Comparison of ENCODE assay signal across 15 cellular contexts in genomic region chr9:33453999-33454660, GRCh38. TPM values are rescaled to one million over a fixed set of nuclear protein-coding genes. Genes with fewer than 3 reads are reported as not detected.
DNase-seq lines count a peak whose midpoint lies in the region; ATAC-seq and TF ChIP-seq lines count a peak whose summit lies in the region.
"Had no signal": no experiment of that assay in that cellular context is flagged by ENCODE, and none has a peak within 500 bp of the region (broad histone marks: within the 10 kb centered on the region; RNA-seq: fewer than 3 reads in every experiment).

No MANE protein-coding gene starts in this region.

- no peaks in the 10 kb centered on the region for H3K23me2 ChIP-seq in H9 (ENCODE audit: insufficient read length, low read depth, low read length, poor library complexity, severe bottlenecking)

- peaks cover 67% of the 10 kb centered on the region for H3K4me1 Mint-ChIP-seq in activated CD4-positive, alpha-beta T cell treated with anti-CD3 and anti-CD28 coated beads for 36 hours
- H3K4me1 Mint-ChIP-seq in T-cell, result peaks cover 66 to 74% (median 72%) of the 10 kb centered on the region in 3 donors
- H3K4me1 Mint-ChIP-seq in H9, result peaks cover 12 to 13% of the 10 kb centered on the region in 2 experiments

- no peak overlapping the region for H3T11ph ChIP-seq in H9 (ENCODE audit: low read length)

- H4K8ac ChIP-seq in H9 (replicated peaks; ENCODE audit: insufficient read length, low read depth, low read length), result no peak overlapping the region

- H2BK20ac ChIP-seq in H9 (ENCODE audit: low read depth, low read length, poor library complexity, severe bottlenecking), result no peak overlapping the region

- H3K14ac ChIP-seq in H9 (ENCODE audit: insufficient read depth, low read length), result no peak overlapping the region

- H3K4me3 Mint-ChIP-seq in activated CD4-positive, alpha-beta T cell treated with anti-CD3 and anti-CD28 coated beads for 36 hours, result no peak overlapping the region
- peak overlapping the region; percentile 6 to 75 (median 13) for H3K4me3 Mint-ChIP-seq in T-cell
- H3K4me3 Mint-ChIP-seq in H9, result no peak overlapping the region

- WGBS in right lobe of liver (ENCODE audit: insufficient coverage, low coverage, low lambda C conversion rate, missing lambda C conversion rate), result 71% methylated on average over 9 of the region's 11 CpGs
- no CpG with 5 or more reads among the region's 11 CpGs for WGBS in H9 (ENCODE audit: extremely low coverage, insufficient read length, low lambda C conversion rate)
- 84 to 94% (median 88%) methylated on average over 10 to 11 of the region's 11 CpGs for WGBS in adrenal gland, 4 donors

- H3K27ac ChIP-seq in right lobe of liver, result no peak overlapping the region
- H3K27ac ChIP-seq in H9 (ENCODE audit: insufficient read length, low read depth, low read length), result no peak overlapping the region
- no peak overlapping the region for H3K27ac ChIP-seq in adrenal gland
- H3K27ac ChIP-seq: cardiac muscle cell, SK-N-MC, tibial artery had no signal

- peak; percentile 3 for ATAC-seq in activated CD4-positive, alpha-beta T cell treated with anti-CD3 and anti-CD28 coated beads for 36 hours
- ATAC-seq in GM21529 (IDR thresholded peaks at IDR 0.05; ENCODE audit: unreplicated experiment) (peak; percentile 66), T-cell (replicated peaks in 1 of 4) (peak in 1 of 4 experiments; percentile 17), right lobe of liver (peak; percentile 42 to 86 (median 66))

- TF ChIP-seq POLR2A in right lobe of liver (IDR thresholded peaks at IDR 0.05), result no peak
- TF ChIP-seq POLR2A in adrenal gland (IDR thresholded peaks at IDR 0.05), result no peak

- H3K79me1 ChIP-seq in H9 (ENCODE audit: insufficient read depth, low read depth, low read length, poor library complexity, severe bottlenecking), result no peaks in the 10 kb centered on the region

- H3K36me3 Mint-ChIP-seq in activated CD4-positive, alpha-beta T cell treated with anti-CD3 and anti-CD28 coated beads for 36 hours (ENCODE audit: low read depth), result peaks cover 3% of the 10 kb centered on the region
- no peaks in the 10 kb centered on the region for H3K36me3 Mint-ChIP-seq in T-cell
- no peaks in the 10 kb centered on the region for H3K36me3 Mint-ChIP-seq in H9 (ENCODE audit: insufficient read depth in 1 of 3, low read depth in 3 of 3)

- H4K91ac ChIP-seq in H9 (ENCODE audit: insufficient read length, low read depth, low read length), result no peak overlapping the region

- H3K27me3 Mint-ChIP-seq in activated CD4-positive, alpha-beta T cell treated with anti-CD3 and anti-CD28 coated beads for 36 hours, result no peaks in the 10 kb centered on the region
- H3K27me3 Mint-ChIP-seq in T-cell (no peaks in the 10 kb centered on the region), H9 (ENCODE audit: low read depth) (peaks cover 7% of the 10 kb centered on the region)

- intact Hi-C loops in activated CD4-positive, alpha-beta T cell treated with anti-CD3 and anti-CD28 coated beads for 36 hours (cut with DNase I, micrococcal nuclease), result loop anchor here in 1 of 2 experiments (1.0 kb wide), 1 partner anchor 39 kb away; no protein-coding TSS in a partner anchor
- intact Hi-C loops in right lobe of liver (cut with DNase I), result no loop called here
- intact Hi-C loops in adrenal gland (cut with DNase I), result loop anchor here in 1 of 2 donors (10.0 kb wide), 1 partner anchor 79 kb away; no protein-coding TSS in a partner anchor

- H3K4me3 ChIP-seq in right lobe of liver (no peak overlapping the region), adrenal gland (no peak overlapping the region)
- H3K4me3 ChIP-seq: A549, cardiac muscle cell, SK-N-MC, tibial artery had no signal

- no peak overlapping the region for H3K56ac ChIP-seq in H9 (ENCODE audit: insufficient read length, low read depth, low read length)

- H3K36me3 ChIP-seq in right lobe of liver, result no peaks in the 10 kb centered on the region
- no peaks in the 10 kb centered on the region for H3K36me3 ChIP-seq in adrenal gland (replicated peaks in 1 of 2)
- H3K36me3 ChIP-seq: cardiac muscle cell, tibial artery had no signal

- no peak overlapping the region for H3K4ac ChIP-seq in H9 (ENCODE audit: low read depth, low read length)

- DNase-seq in activated CD4-positive, alpha-beta T cell treated with anti-CD3 and anti-CD28 coated beads for 36 hours, result peak; percentile 41
- DNase-seq in activated CD4-positive, alpha-beta T cell treated with anti-CD3 and anti-CD28 coated beads for 1 hour, result no peak
- DNase-seq in T-cell (peak in 1 of 34 experiments; percentile 17), right lobe of liver (no peak), H9 (no peak), adrenal gland (no peak)
- no peak for DNase-seq in stimulated activated CD4-positive, alpha-beta T cell treated with anti-CD3 and anti-CD28 coated beads, Interleukin-15, amount 100 ng/mL, for 24 hours
- DNase-seq: kidney, NCI-H2029, tibial artery had no signal

- H3K9me3 ChIP-seq in right lobe of liver (no peaks in the 10 kb centered on the region), H9 (ENCODE audit: control insufficient read depth, low read depth, low read length) (no peaks in the 10 kb centered on the region), adrenal gland (replicated peaks in 1 of 3) (no peaks in the 10 kb centered on the region)
- H3K9me3 ChIP-seq: A549, tibial artery had no signal

- H3K9me3 Mint-ChIP-seq in activated CD4-positive, alpha-beta T cell treated with anti-CD3 and anti-CD28 coated beads for 36 hours (ENCODE audit: low read depth), result no peaks in the 10 kb centered on the region
- no peaks in the 10 kb centered on the region for H3K9me3 Mint-ChIP-seq in T-cell
- no peaks in the 10 kb centered on the region for H3K9me3 Mint-ChIP-seq in H9

- CTCF ChIA-PET in activated CD4-positive, alpha-beta T cell treated with anti-CD3 and anti-CD28 coated beads for 36 hours (lab: Charles Lee), result interaction anchor here (0.6 to 5.6 kb wide), 10 partner anchors 8 to 167 kb away, joined by 3 to 45 read pairs (median 12); partner anchors contain the start of gene NOL6
- CTCF ChIA-PET in T-cell (lab: Charles Lee), result interaction anchor here (0.5 to 2.2 kb wide), 12 partner anchors 10 to 47 kb away, joined by 3 to 12 read pairs (median 3); partner anchors contain the start of gene NOL6 (in 1 of the 2)

- H3K23ac ChIP-seq in H9 (ENCODE audit: insufficient read length, low read depth, low read length), result no peak overlapping the region

- H2AK5ac ChIP-seq in H9 (ENCODE audit: insufficient read length, low read length), result no peak overlapping the region

- H2BK120ac ChIP-seq in H9 (ENCODE audit: low read depth, low read length, poor library complexity, severe bottlenecking), result no peak overlapping the region

- H3K9ac ChIP-seq in H9 (ENCODE audit: extremely low read depth, insufficient read length, low read length), result no peak overlapping the region

- H3K79me2 ChIP-seq in H9 (ENCODE audit: insufficient read depth, low read length), result no peaks in the 10 kb centered on the region

- H4K5ac ChIP-seq in H9 (ENCODE audit: insufficient read length, low read depth, low read length), result no peak overlapping the region

- no peak overlapping the region for H2BK15ac ChIP-seq in H9 (ENCODE audit: low read depth, low read length)

- no peak overlapping the region for H2BK12ac ChIP-seq in H9 (ENCODE audit: insufficient read length, low read depth, low read length)

- H3K18ac ChIP-seq in H9 (ENCODE audit: insufficient read length, low read depth, low read length), result no peak overlapping the region

- no peak overlapping the region for H2AFZ ChIP-seq in H9 (ENCODE audit: low read length)

- H3K4me1 ChIP-seq in right lobe of liver (peaks cover 0 to 15% (median 2%) of the 10 kb centered on the region in 4 donors), H9 (ENCODE audit: insufficient read depth, low read length) (no peaks in the 10 kb centered on the region), adrenal gland (replicated peaks in 1 of 2) (no peaks in the 10 kb centered on the region)

- no peaks in the 10 kb centered on the region for H4K20me1 ChIP-seq in H9 (ENCODE audit: control insufficient read depth, insufficient read depth, insufficient read length)

- TF ChIP-seq CTCF in right lobe of liver (IDR thresholded peaks at IDR 0.05) (no peak), H9 (conservative IDR thresholded peaks at IDR 0.05) (no peak), adrenal gland (IDR thresholded peaks at IDR 0.05) (no peak)

- H3K27ac Mint-ChIP-seq in activated CD4-positive, alpha-beta T cell treated with anti-CD3 and anti-CD28 coated beads for 36 hours, result peak overlapping the region; percentile 85
- H3K27ac Mint-ChIP-seq in T-cell (peak overlapping the region; percentile 89 to 90), H9 (no peak overlapping the region)

- no peak overlapping the region for H3K4me2 ChIP-seq in H9 (ENCODE audit: insufficient read depth, insufficient read length, low read length)

- no peak overlapping the region for H2BK5ac ChIP-seq in H9 (ENCODE audit: insufficient read length, low read length)

- H3K27me3 ChIP-seq in right lobe of liver, result no peaks in the 10 kb centered on the region
- H3K27me3 ChIP-seq in H9 (ENCODE audit: insufficient read depth, low read length), result no peaks in the 10 kb centered on the region
- H3K27me3 ChIP-seq in adrenal gland, result no peaks in the 10 kb centered on the region
- H3K27me3 ChIP-seq: cardiac muscle cell, tibial artery had no signal

- POLR2A ChIA-PET in activated CD4-positive, alpha-beta T cell treated with anti-CD3 and anti-CD28 coated beads for 36 hours (lab: Charles Lee), result interaction anchor here (1.3 to 1.4 kb wide), 2 partner anchors 20 to 164 kb away, joined by 3 to 11 read pairs; partner anchors contain the start of genes NFX1 and NOL6
- POLR2A ChIA-PET in T-cell (lab: Charles Lee), result interaction anchor here in 1 of 2 donors (1.9 kb wide), 1 partner anchor 20 kb away, joined by 4 read pairs; the partner anchor contains the start of gene NOL6

RNA-seq across cellular contexts. Expression of gene AQP3, which starts 6.7 kb away (rescaled TPM):
- 10 to 100 TPM in 1 of 2 experiments, 1 to 10 TPM in 1; 8.5 to 11.3 TPM for total RNA-seq in activated CD4-positive, alpha-beta T cell treated with anti-CD3 and anti-CD28 coated beads for 36 hours
- 100 to 1,000 TPM in 3 of 5 donors, 10 to 100 TPM in 2; 85.7 to 130 (median 111) TPM for total RNA-seq in T-cell
- 100 to 1,000 TPM in 3 of 6 experiments, 10 to 100 TPM in 3; 49.7 to 158 (median 109) TPM for total RNA-seq in right lobe of liver
- 1.6 TPM in 2 replicates for total RNA-seq in H9 (2021)
- total RNA-seq in adrenal gland, result 10 to 100 TPM in 2 of 8 donors, 1 to 10 TPM in 6; 1.2 to 11.5 (median 2.4) TPM
- polyA plus RNA-seq in adrenal gland, result 1 to 10 TPM in 1 of 3 donors, under 1 TPM in 2; 0.88 to 2.5 (median 0.94) TPM

RNA-seq across cellular contexts. Expression of gene NOL6, which starts 19.6 kb away (rescaled TPM):
- total RNA-seq in activated CD4-positive, alpha-beta T cell treated with anti-CD3 and anti-CD28 coated beads for 36 hours, result 10 to 100 TPM; 39.0 to 39.4 TPM
- total RNA-seq in T-cell, result 10 to 100 TPM; 35.1 to 57.6 (median 47.1) TPM
- total RNA-seq in right lobe of liver, result 10 to 100 TPM; 12.3 to 26.1 (median 15.4) TPM
- 64.4 and 66.3 TPM in 2 replicates for total RNA-seq in H9 (2021)
- total RNA-seq in adrenal gland, result 10 to 100 TPM; 17.5 to 45.7 (median 25.4) TPM
- 10 to 100 TPM; 36.9 to 45.1 (median 44.0) TPM for polyA plus RNA-seq in adrenal gland

RNA-seq across cellular contexts. Expression of gene AQP7, which starts 51.8 kb away (rescaled TPM):
- not detected for total RNA-seq in activated CD4-positive, alpha-beta T cell treated with anti-CD3 and anti-CD28 coated beads for 36 hours
- total RNA-seq in T-cell, result 1 to 10 TPM in 1 of 5 donors, under 1 TPM in 4; 0.20 to 1.4 (median 0.44) TPM
- total RNA-seq in right lobe of liver, result 10 to 100 TPM; 10.4 to 25.1 (median 16.6) TPM
- not detected in 2 replicates for total RNA-seq in H9 (2021)
- 1 to 10 TPM in 5 of 8 donors, under 1 TPM in 1, not detected in 2; 0.99 to 4.5 (median 2.4) TPM for total RNA-seq in adrenal gland
- polyA plus RNA-seq in adrenal gland, result 10 to 100 TPM in 1 of 3 donors, 1 to 10 TPM in 1, under 1 TPM in 1; 0.51 to 32.5 (median 3.5) TPM
- total RNA-seq: LHCN-M2 had no signal

Comparison
In these comparisons a context has a peak if more than half of its experiments do, and no peak if none do; other contexts are left out.
1. H3K27ac Mint-ChIP-seq: peak in activated CD4-positive, alpha-beta T cell treated with anti-CD3 and anti-CD28 coated beads for 36 hours (single experiment) and T-cell (2 of 2); none in H9 (0 of 3).
2. H3K4me3 Mint-ChIP-seq: peak in T-cell (3 of 3); none in activated CD4-positive, alpha-beta T cell treated with anti-CD3 and anti-CD28 coated beads for 36 hours (single experiment) and H9 (0 of 2).
3. RNA of gene AQP3, which starts 6.7 kb away (total RNA-seq): 49.7 to 158 TPM in right lobe of liver and 85.7 to 130 TPM in T-cell; 8.5 to 11.3 TPM in activated CD4-positive, alpha-beta T cell treated with anti-CD3 and anti-CD28 coated beads for 36 hours, 1.2 to 11.5 TPM in adrenal gland and 1.6 TPM in H9; every median in the first group is over 4 times any median in the second.